14 cellular contexts compared by ENCODE assay signal in genomic region chr1:198549863-198550262, GRCh38. TPM values are rescaled to one million over a fixed set of nuclear protein-coding genes. Genes with fewer than 3 reads are reported as not detected.
DNase-seq lines count a peak whose midpoint lies in the region; ATAC-seq and TF ChIP-seq lines count a peak whose summit lies in the region.
"Had no signal": no experiment of that assay in that cellular context is flagged by ENCODE, and none has a peak within 500 bp of the region (broad histone marks: within the 10 kb centered on the region; RNA-seq: fewer than 3 reads in every experiment).

No MANE protein-coding gene starts in this region.

- H3K27ac ChIP-seq in thyroid gland, result no peak overlapping the region

- H3K4me1 ChIP-seq in thyroid gland, result no peaks in the 10 kb centered on the region

- intact Hi-C loops in dendritic cell treated with granulocyte-macrophage colony-stimulating factor and Interleukin-4, amounts not matched to agents 40 ng/mL and 50 ng/mL, for 4 days (cut with micrococcal nuclease), result loop anchor here (5.0 kb wide), 1 partner anchor 137 kb away; no protein-coding TSS in a partner anchor
- intact Hi-C loops in thyroid gland (cut with DNase I), result no loop called here

- no peak for DNase-seq in thyroid gland
- no peak for DNase-seq in activated CD4-positive, alpha-beta T cell treated with anti-CD3 and anti-CD28 coated beads, Interleukin-2, amount 50 U/mL, for 48 hours
- DNase-seq in effector CD4-positive, alpha-beta T cell, result no peak
- DNase-seq: central memory CD4-positive, alpha-beta T cell; NCI-H2081 treated with DMSO at 0.1 percent for 48 hours; small intestine had no signal

- TF ChIP-seq CTCF in thyroid gland (IDR thresholded peaks at IDR 0.05), result no peak

- TF ChIP-seq POLR2A in thyroid gland (IDR thresholded peaks at IDR 0.05), result no peak

- ATAC-seq in GM18511 (IDR thresholded peaks at IDR 0.05; ENCODE audit: unreplicated experiment) (peak; percentile 91), GM21381 (IDR thresholded peaks at IDR 0.05; ENCODE audit: unreplicated experiment) (peak; percentile 82), HG03097 (IDR thresholded peaks at IDR 0.05; ENCODE audit: low FRiP score, unreplicated experiment) (peak; percentile 60), SK-N-SH treated with all-trans-retinoic acid at 6 μM for 48 hours (no peak)

- no peaks in the 10 kb centered on the region for H3K27me3 ChIP-seq in thyroid gland

- H3K9me3 Mint-ChIP-seq in dendritic cell treated with granulocyte-macrophage colony-stimulating factor and Interleukin-4, amounts not matched to agents 40 ng/mL and 50 ng/mL, for 4 days, result peaks cover 15% of the 10 kb centered on the region

- peak overlapping the region; percentile 82 for H3K27ac Mint-ChIP-seq in dendritic cell treated with granulocyte-macrophage colony-stimulating factor and Interleukin-4, amounts not matched to agents 40 ng/mL and 50 ng/mL, for 4 days

- no peak overlapping the region for H3K4me3 ChIP-seq in thyroid gland (replicated peaks in 1 of 3)

- H3K27me3 Mint-ChIP-seq in dendritic cell treated with granulocyte-macrophage colony-stimulating factor and Interleukin-4, amounts not matched to agents 40 ng/mL and 50 ng/mL, for 4 days, result no peaks in the 10 kb centered on the region

- H3K36me3 ChIP-seq in thyroid gland, result no peaks in the 10 kb centered on the region

- no peak overlapping the region for H3K4me3 Mint-ChIP-seq in dendritic cell treated with granulocyte-macrophage colony-stimulating factor and Interleukin-4, amounts not matched to agents 40 ng/mL and 50 ng/mL, for 4 days

- no peaks in the 10 kb centered on the region for H3K9me3 ChIP-seq in thyroid gland

- H3K4me1 Mint-ChIP-seq in dendritic cell treated with granulocyte-macrophage colony-stimulating factor and Interleukin-4, amounts not matched to agents 40 ng/mL and 50 ng/mL, for 4 days (ENCODE audit: low read depth), result peaks cover 25% of the 10 kb centered on the region

- peaks cover 5% of the 10 kb centered on the region for H3K36me3 Mint-ChIP-seq in dendritic cell treated with granulocyte-macrophage colony-stimulating factor and Interleukin-4, amounts not matched to agents 40 ng/mL and 50 ng/mL, for 4 days (ENCODE audit: low read depth)

TF ChIP-seq in SK-N-SH treated with all-trans-retinoic acid at 6 μM for 48 hours, 23 proteins besides CTCF, POLR2A, EP300 and RAD21:
- no peak for TF ChIP-seq PPARA (CRISPR knock-in tag; IDR thresholded peaks at IDR 0.05; ENCODE audit: borderline replicate concordance)
- TF ChIP-seq ZNF8 (CRISPR knock-in tag; IDR thresholded peaks at IDR 0.05), result no peak
- no peak for TF ChIP-seq BACH2 (CRISPR knock-in tag; IDR thresholded peaks at IDR 0.05; ENCODE audit: borderline replicate concordance)
- no peak for TF ChIP-seq CSDC2 (CRISPR knock-in tag; IDR thresholded peaks at IDR 0.05)
- TF ChIP-seq ZNF565 (CRISPR knock-in tag; conservative IDR thresholded peaks at IDR 0.05; ENCODE audit: low read depth), result no peak
- no peak for TF ChIP-seq TSHZ2 (CRISPR knock-in tag; IDR thresholded peaks at IDR 0.05)
- TF ChIP-seq GLIS3 (CRISPR knock-in tag; IDR thresholded peaks at IDR 0.05), result no peak
- no peak for TF ChIP-seq ISL1 (CRISPR knock-in tag; IDR thresholded peaks at IDR 0.05)
- TF ChIP-seq TCF4 (CRISPR knock-in tag; IDR thresholded peaks at IDR 0.05; ENCODE audit: borderline replicate concordance), result no peak

RNA-seq across cellular contexts. Expression of gene ATP6V1G3, which starts 9.4 kb away (rescaled TPM):
- not detected for total RNA-seq in thyroid gland
- total RNA-seq: frontal cortex, SK-MEL-5, subcutaneous adipose tissue had no signal
